Comparison of ENCODE assay signal across 1 cellular context in the genomic region with DNA sequence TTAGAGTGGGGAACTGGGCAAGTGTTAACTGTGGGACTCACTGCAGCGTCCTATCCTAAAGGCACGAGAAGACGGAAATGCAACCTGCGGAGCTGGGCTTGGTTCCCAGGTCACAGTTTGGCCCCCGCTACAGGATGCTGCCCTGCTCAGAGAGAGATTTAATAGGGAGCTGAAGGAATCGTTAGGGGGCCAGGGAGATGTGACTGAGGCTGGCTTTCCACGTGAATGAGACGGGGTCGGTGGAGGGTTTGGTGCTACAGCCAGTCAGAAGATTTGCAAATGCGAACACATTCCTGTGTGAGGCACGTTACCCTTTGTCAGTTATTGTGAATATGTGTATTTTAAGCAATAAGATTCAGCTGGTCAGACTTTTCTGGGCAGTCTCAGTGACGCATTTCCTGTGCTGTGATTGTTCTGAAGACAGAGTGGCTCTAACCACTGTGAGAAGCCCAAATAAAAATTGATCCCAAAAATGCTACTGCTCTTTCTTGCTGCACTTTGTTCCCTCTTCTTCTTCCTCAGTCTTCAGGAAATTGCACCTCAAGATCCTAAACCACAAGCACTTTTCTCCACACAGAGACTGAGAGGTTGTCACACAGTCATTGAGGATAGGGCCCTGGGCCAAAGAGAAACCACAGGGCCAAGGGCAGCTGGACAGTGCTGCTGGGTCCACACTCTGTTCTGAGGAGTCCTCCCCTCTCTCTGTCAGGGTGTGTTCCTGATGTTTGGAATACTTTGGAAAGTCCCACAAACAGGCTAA.
TF ChIP-seq lines count a peak whose summit lies in the region.

No MANE protein-coding gene starts in this region.

TF ChIP-seq in GM23338, 12 proteins besides CTCF, POLR2A, EP300 and RAD21 (continued from another document):
- TF ChIP-seq, protein P1, sequence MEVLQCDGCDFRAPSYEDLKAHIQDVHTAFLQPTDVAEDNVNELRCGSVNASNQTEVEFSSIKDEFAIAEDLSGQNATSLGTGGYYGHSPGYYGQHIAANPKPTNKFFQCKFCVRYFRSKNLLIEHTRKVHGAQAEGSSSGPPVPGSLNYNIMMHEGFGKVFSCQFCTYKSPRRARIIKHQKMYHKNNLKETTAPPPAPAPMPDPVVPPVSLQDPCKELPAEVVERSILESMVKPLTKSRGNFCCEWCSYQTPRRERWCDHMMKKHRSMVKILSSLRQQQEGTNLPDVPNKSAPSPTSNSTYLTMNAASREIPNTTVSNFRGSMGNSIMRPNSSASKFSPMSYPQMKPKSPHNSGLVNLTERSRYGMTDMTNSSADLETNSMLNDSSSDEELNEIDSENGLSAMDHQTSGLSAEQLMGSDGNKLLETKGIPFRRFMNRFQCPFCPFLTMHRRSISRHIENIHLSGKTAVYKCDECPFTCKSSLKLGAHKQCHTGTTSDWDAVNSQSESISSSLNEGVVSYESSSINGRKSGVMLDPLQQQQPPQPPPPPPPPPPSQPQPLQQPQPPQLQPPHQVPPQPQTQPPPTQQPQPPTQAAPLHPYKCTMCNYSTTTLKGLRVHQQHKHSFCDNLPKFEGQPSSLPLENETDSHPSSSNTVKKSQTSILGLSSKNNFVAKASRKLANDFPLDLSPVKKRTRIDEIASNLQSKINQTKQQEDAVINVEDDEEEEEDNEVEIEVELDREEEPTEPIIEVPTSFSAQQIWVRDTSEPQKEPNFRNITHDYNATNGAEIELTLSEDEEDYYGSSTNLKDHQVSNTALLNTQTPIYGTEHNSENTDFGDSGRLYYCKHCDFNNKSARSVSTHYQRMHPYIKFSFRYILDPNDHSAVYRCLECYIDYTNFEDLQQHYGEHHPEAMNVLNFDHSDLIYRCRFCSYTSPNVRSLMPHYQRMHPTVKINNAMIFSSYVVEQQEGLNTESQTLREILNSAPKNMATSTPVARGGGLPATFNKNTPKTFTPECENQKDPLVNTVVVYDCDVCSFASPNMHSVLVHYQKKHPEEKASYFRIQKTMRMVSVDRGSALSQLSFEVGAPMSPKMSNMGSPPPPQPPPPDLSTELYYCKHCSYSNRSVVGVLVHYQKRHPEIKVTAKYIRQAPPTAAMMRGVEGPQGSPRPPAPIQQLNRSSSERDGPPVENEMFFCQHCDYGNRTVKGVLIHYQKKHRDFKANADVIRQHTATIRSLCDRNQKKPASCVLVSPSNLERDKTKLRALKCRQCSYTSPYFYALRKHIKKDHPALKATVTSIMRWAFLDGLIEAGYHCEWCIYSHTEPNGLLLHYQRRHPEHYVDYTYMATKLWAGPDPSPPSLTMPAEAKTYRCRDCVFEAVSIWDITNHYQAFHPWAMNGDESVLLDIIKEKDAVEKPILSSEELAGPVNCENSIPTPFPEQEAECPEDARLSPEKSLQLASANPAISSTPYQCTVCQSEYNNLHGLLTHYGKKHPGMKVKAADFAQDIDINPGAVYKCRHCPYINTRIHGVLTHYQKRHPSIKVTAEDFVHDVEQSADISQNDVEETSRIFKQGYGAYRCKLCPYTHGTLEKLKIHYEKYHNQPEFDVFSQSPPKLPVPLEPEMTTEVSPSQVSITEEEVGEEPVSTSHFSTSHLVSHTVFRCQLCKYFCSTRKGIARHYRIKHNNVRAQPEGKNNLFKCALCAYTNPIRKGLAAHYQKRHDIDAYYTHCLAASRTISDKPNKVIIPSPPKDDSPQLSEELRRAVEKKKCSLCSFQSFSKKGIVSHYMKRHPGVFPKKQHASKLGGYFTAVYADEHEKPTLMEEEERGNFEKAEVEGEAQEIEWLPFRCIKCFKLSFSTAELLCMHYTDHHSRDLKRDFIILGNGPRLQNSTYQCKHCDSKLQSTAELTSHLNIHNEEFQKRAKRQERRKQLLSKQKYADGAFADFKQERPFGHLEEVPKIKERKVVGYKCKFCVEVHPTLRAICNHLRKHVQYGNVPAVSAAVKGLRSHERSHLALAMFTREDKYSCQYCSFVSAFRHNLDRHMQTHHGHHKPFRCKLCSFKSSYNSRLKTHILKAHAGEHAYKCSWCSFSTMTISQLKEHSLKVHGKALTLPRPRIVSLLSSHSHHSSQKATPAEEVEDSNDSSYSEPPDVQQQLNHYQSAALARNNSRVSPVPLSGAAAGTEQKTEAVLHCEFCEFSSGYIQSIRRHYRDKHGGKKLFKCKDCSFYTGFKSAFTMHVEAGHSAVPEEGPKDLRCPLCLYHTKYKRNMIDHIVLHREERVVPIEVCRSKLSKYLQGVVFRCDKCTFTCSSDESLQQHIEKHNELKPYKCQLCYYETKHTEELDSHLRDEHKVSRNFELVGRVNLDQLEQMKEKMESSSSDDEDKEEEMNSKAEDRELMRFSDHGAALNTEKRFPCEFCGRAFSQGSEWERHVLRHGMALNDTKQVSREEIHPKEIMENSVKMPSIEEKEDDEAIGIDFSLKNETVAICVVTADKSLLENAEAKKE (CRISPR knock-in tag; IDR thresholded peaks at IDR 0.05), result no peak
- TF ChIP-seq ZNF114 (CRISPR knock-in tag; IDR thresholded peaks at IDR 0.05) (no peak), JUNB (IDR thresholded peaks at IDR 0.05; ENCODE audit: unreplicated experiment) (no peak), EZH2 (IDR thresholded peaks at IDR 0.05; ENCODE audit: low read depth, unreplicated experiment) (no peak)
- TF ChIP-seq, protein P2, sequence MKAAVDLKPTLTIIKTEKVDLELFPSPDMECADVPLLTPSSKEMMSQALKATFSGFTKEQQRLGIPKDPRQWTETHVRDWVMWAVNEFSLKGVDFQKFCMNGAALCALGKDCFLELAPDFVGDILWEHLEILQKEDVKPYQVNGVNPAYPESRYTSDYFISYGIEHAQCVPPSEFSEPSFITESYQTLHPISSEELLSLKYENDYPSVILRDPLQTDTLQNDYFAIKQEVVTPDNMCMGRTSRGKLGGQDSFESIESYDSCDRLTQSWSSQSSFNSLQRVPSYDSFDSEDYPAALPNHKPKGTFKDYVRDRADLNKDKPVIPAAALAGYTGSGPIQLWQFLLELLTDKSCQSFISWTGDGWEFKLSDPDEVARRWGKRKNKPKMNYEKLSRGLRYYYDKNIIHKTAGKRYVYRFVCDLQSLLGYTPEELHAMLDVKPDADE (IDR thresholded peaks at IDR 0.05), result no peak; the same call in 1 of the 2 replicates
- TF ChIP-seq, protein P3, sequence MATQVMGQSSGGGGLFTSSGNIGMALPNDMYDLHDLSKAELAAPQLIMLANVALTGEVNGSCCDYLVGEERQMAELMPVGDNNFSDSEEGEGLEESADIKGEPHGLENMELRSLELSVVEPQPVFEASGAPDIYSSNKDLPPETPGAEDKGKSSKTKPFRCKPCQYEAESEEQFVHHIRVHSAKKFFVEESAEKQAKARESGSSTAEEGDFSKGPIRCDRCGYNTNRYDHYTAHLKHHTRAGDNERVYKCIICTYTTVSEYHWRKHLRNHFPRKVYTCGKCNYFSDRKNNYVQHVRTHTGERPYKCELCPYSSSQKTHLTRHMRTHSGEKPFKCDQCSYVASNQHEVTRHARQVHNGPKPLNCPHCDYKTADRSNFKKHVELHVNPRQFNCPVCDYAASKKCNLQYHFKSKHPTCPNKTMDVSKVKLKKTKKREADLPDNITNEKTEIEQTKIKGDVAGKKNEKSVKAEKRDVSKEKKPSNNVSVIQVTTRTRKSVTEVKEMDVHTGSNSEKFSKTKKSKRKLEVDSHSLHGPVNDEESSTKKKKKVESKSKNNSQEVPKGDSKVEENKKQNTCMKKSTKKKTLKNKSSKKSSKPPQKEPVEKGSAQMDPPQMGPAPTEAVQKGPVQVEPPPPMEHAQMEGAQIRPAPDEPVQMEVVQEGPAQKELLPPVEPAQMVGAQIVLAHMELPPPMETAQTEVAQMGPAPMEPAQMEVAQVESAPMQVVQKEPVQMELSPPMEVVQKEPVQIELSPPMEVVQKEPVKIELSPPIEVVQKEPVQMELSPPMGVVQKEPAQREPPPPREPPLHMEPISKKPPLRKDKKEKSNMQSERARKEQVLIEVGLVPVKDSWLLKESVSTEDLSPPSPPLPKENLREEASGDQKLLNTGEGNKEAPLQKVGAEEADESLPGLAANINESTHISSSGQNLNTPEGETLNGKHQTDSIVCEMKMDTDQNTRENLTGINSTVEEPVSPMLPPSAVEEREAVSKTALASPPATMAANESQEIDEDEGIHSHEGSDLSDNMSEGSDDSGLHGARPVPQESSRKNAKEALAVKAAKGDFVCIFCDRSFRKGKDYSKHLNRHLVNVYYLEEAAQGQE (IDR thresholded peaks at IDR 0.05; ENCODE audit: unreplicated experiment), result no peak
